Comparison of ENCODE assay signal across 2 cellular contexts in genomic region chr10:67875340-67876238, GRCh38.
TF ChIP-seq lines count a peak whose summit lies in the region.

No MANE protein-coding gene starts in this region.

TF ChIP-seq in GM23338, 12 proteins besides CTCF, POLR2A, EP300 and RAD21:
- TF ChIP-seq CREB1 (CRISPR knock-in tag; IDR thresholded peaks at IDR 0.05; ENCODE audit: low read depth) (no peak), EZH2phosphoT487 (IDR thresholded peaks at IDR 0.05; ENCODE audit: unreplicated experiment) (no peak), EZH2 (IDR thresholded peaks at IDR 0.05; ENCODE audit: low read depth, unreplicated experiment) (no peak)

TF ChIP-seq in K562, 482 proteins besides CTCF, POLR2A, EP300 and RAD21:
- TF ChIP-seq HCFC1 (IDR thresholded peaks at IDR 0.05; ENCODE audit: low read depth, low read length) (no peak), MIER1 (IDR thresholded peaks at IDR 0.05; ENCODE audit: low read depth) (no peak), MCM3 (IDR thresholded peaks at IDR 0.05) (no peak), ZBTB1 (CRISPR knock-in tag; IDR thresholded peaks at IDR 0.05; ENCODE audit: borderline replicate concordance, low read depth) (no peak), ZNF121 (CRISPR knock-in tag; conservative IDR thresholded peaks at IDR 0.05) (peak; percentile 51), BCLAF1 (IDR thresholded peaks at IDR 0.05; ENCODE audit: borderline replicate concordance in 1 of 2, control insufficient read depth in 1 of 2, low read depth in 2 of 2, low read length in 1 of 2) (no peak), SRSF9 (IDR thresholded peaks at IDR 0.05; ENCODE audit: borderline replicate concordance, low read depth, low read length) (no peak)
